ENCODE assay signal across 8 cellular contexts in genomic region chr1:220879090-220879508, GRCh38. TPM values are rescaled to one million over a fixed set of nuclear protein-coding genes. Genes with fewer than 3 reads are reported as not detected.
DNase-seq lines count a peak whose midpoint lies in the region; ATAC-seq, FAIRE-seq and TF ChIP-seq lines count a peak whose summit lies in the region.

A gene with protein sequence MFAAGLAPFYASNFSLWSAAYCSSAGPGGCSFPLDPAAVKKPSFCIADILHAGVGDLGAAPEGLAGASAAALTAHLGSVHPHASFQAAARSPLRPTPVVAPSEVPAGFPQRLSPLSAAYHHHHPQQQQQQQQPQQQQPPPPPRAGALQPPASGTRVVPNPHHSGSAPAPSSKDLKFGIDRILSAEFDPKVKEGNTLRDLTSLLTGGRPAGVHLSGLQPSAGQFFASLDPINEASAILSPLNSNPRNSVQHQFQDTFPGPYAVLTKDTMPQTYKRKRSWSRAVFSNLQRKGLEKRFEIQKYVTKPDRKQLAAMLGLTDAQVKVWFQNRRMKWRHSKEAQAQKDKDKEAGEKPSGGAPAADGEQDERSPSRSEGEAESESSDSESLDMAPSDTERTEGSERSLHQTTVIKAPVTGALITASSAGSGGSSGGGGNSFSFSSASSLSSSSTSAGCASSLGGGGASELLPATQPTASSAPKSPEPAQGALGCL (plus strand): TSS chr1:220879443. CDS start chr1:220879858, 415 bp downstream.

- POLR2A ChIA-PET in A549 (lab: Yijun Ruan, JAX): interaction anchor here (0.6 to 1.0 kb wide), 5 partner anchors 13 to 1576 kb away, joined by 3 to 4 read pairs (median 3); no protein-coding TSS in a partner anchor
- POLR2A ChIA-PET in activated naive CD8-positive, alpha-beta T cell treated with anti-CD3 and anti-CD28 coated beads, Interleukin-2, amount 10 ng/mL, durations not matched to agents 7 days and 5 days (lab: Charles Lee): no interaction called here

- peaks cover 77% of the 10 kb centered on the region for H3K27me3 Mint-ChIP-seq in activated naive CD8-positive, alpha-beta T cell treated with anti-CD3 and anti-CD28 coated beads, Interleukin-2, amount 10 ng/mL, durations not matched to agents 7 days and 5 days
- H3K27me3 Mint-ChIP-seq in glutamatergic neuron (ENCODE audit: unreplicated experiment): peaks cover 44% of the 10 kb centered on the region

- WGBS in A549 (ENCODE audit: missing lambda C conversion rate): under 1% methylated on average over 23 of the region's 24 CpGs

- H3K9me3 Mint-ChIP-seq in activated naive CD8-positive, alpha-beta T cell treated with anti-CD3 and anti-CD28 coated beads, Interleukin-2, amount 10 ng/mL, durations not matched to agents 7 days and 5 days: no peaks in the 10 kb centered on the region
- peaks cover 11% of the 10 kb centered on the region for H3K9me3 Mint-ChIP-seq in glutamatergic neuron (ENCODE audit: unreplicated experiment)

- H2AFZ ChIP-seq in neuron (ENCODE audit: low read depth, low read length): peak within 1 kb of the TSS; percentile 96

- H3K4me3 Mint-ChIP-seq in activated naive CD8-positive, alpha-beta T cell treated with anti-CD3 and anti-CD28 coated beads, Interleukin-2, amount 10 ng/mL, durations not matched to agents 7 days and 5 days: peak within 1 kb of the TSS; percentile 73
- H3K4me3 Mint-ChIP-seq in glutamatergic neuron (ENCODE audit: unreplicated experiment): peak within 1 kb of the TSS; percentile 76

- H3K36me3 ChIP-seq in neuron (ENCODE audit: insufficient read depth, low read length): no peaks in the 10 kb centered on the region

- no peak for FAIRE-seq in A549 (lab: Jason Lieb, UNC)

- TF ChIP-seq RAD21 in A549 (conservative IDR thresholded peaks at IDR 0.05 in 1 of 2, IDR thresholded peaks at IDR 0.05 in 1 of 2): no peak

- TF ChIP-seq CTCF in A549 (IDR thresholded peaks at IDR 0.05): no peak
- TF ChIP-seq CTCF in GM12875 (IDR thresholded peaks at IDR 0.05; ENCODE audit: borderline replicate concordance, insufficient read depth, low read depth, low read length): no peak
- no peak for TF ChIP-seq CTCF in glutamatergic neuron (IDR thresholded peaks at IDR 0.05; ENCODE audit: partially characterized antibody, unreplicated experiment)

- peak within 1 kb of the TSS; percentile 83 to 94 for H3K27ac ChIP-seq in A549

- ATAC-seq in A549 (peak; percentile 88 to 95), HG02678 (IDR thresholded peaks at IDR 0.05; ENCODE audit: unreplicated experiment) (peak; percentile 60)
- peak; percentile 49 for ATAC-seq in activated naive CD8-positive, alpha-beta T cell treated with anti-CD3 and anti-CD28 coated beads, Interleukin-2, amount 10 ng/mL, durations not matched to agents 7 days and 5 days (ENCODE audit: low read depth)

- H3K4me2 ChIP-seq in A549: peak within 1 kb of the TSS; percentile 88

- no peaks in the 10 kb centered on the region for H3K36me3 Mint-ChIP-seq in activated naive CD8-positive, alpha-beta T cell treated with anti-CD3 and anti-CD28 coated beads, Interleukin-2, amount 10 ng/mL, durations not matched to agents 7 days and 5 days
- no peaks in the 10 kb centered on the region for H3K36me3 Mint-ChIP-seq in glutamatergic neuron (ENCODE audit: unreplicated experiment)

- H3K9me3 ChIP-seq in A549 (no peaks in the 10 kb centered on the region), neuron (ENCODE audit: low read length) (no peaks in the 10 kb centered on the region)

- DNase-seq in A549 (ENCODE audit: low read depth in 1 of 2, low spot score in 1 of 2): peak; percentile 80 to 98
- DNase-seq in NCI-H460 (ENCODE audit: extremely low read depth, low read depth): peak; percentile 85
- no peak for DNase-seq in activated naive CD8-positive, alpha-beta T cell treated with anti-CD3 and anti-CD28 coated beads, Interleukin-2, amount 10 ng/mL, durations not matched to agents 7 days and 5 days
- DNase-seq in glutamatergic neuron: peak; percentile 38
- no peak for DNase-seq in NCI-H345 treated with DMSO at 0.1 percent for 48 hours (lab: John Stamatoyannopoulos, UW; ENCODE audit: unreplicated experiment)

- peaks cover 95% of the 10 kb centered on the region for H3K27me3 ChIP-seq in neuron (ENCODE audit: insufficient read depth, low read length)

- TF ChIP-seq POLR2A in A549 (IDR thresholded peaks at IDR 0.05; ENCODE audit: low read length): 0 out of 2 replicates have a peak, but pooled peaks have one; percentile 15

- TF ChIP-seq EP300 in A549 (IDR thresholded peaks at IDR 0.05): no peak

- CTCF ChIA-PET in A549 (lab: Yijun Ruan, JAX): interaction anchor here (0.7 to 2.3 kb wide), 2 partner anchors 40 to 323 kb away, joined by 5 to 16 read pairs; no protein-coding TSS in a partner anchor

- H3K4me3 ChIP-seq in A549 (peak within 1 kb of the TSS; percentile 73), GM12875 (ENCODE audit: low read depth, low read length) (peak within 1 kb of the TSS; percentile 47), neuron (ENCODE audit: low read length) (peak within 1 kb of the TSS; percentile 44)

- peaks cover 26% of the 10 kb centered on the region for H3K4me1 Mint-ChIP-seq in activated naive CD8-positive, alpha-beta T cell treated with anti-CD3 and anti-CD28 coated beads, Interleukin-2, amount 10 ng/mL, durations not matched to agents 7 days and 5 days
- H3K4me1 Mint-ChIP-seq in glutamatergic neuron (ENCODE audit: low read depth, unreplicated experiment): peaks cover 40% of the 10 kb centered on the region

- H3K4me1 ChIP-seq in A549 (peaks cover 34% of the 10 kb centered on the region), neuron (ENCODE audit: insufficient read depth, low read length) (peaks cover 15% of the 10 kb centered on the region)

- no peak within 1 kb of the TSS for H3K27ac Mint-ChIP-seq in activated naive CD8-positive, alpha-beta T cell treated with anti-CD3 and anti-CD28 coated beads, Interleukin-2, amount 10 ng/mL, durations not matched to agents 7 days and 5 days
- no peak within 1 kb of the TSS for H3K27ac Mint-ChIP-seq in glutamatergic neuron (ENCODE audit: unreplicated experiment)

TF ChIP-seq in A549, 52 proteins besides CTCF, POLR2A, EP300 and RAD21:
- no peak for TF ChIP-seq NPAS2 (CRISPR knock-in tag; IDR thresholded peaks at IDR 0.05; ENCODE audit: borderline replicate concordance)
- TF ChIP-seq, protein P1, sequence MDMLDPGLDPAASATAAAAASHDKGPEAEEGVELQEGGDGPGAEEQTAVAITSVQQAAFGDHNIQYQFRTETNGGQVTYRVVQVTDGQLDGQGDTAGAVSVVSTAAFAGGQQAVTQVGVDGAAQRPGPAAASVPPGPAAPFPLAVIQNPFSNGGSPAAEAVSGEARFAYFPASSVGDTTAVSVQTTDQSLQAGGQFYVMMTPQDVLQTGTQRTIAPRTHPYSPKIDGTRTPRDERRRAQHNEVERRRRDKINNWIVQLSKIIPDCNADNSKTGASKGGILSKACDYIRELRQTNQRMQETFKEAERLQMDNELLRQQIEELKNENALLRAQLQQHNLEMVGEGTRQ (IDR thresholded peaks at IDR 0.05): 0 out of 2 replicates have a peak, but pooled peaks have one; percentile 4
- TF ChIP-seq, protein P2, sequence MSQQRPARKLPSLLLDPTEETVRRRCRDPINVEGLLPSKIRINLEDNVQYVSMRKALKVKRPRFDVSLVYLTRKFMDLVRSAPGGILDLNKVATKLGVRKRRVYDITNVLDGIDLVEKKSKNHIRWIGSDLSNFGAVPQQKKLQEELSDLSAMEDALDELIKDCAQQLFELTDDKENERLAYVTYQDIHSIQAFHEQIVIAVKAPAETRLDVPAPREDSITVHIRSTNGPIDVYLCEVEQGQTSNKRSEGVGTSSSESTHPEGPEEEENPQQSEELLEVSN (IDR thresholded peaks at IDR 0.05; ENCODE audit: borderline replicate concordance, low read depth): peak; percentile 50; the same call in 1 of the 2 replicates
- TF ChIP-seq RNF2 (IDR thresholded peaks at IDR 0.05; ENCODE audit: borderline replicate concordance, low read depth): 0 out of 2 replicates have a peak, but pooled peaks have one; percentile 23
- TF ChIP-seq ZSCAN20 (CRISPR knock-in tag; IDR thresholded peaks at IDR 0.05): no peak
- no peak for TF ChIP-seq HOXB5 (CRISPR knock-in tag; IDR thresholded peaks at IDR 0.05)
- peak; percentile 52; the same call in 1 of the 2 replicates for TF ChIP-seq MYC (IDR thresholded peaks at IDR 0.05; ENCODE audit: borderline replicate concordance, low read length)
- no peak for TF ChIP-seq HOXA7 (CRISPR knock-in tag; IDR thresholded peaks at IDR 0.05)
- peak; percentile 69 for TF ChIP-seq MAX (IDR thresholded peaks at IDR 0.05)

RNA-seq across cellular contexts. Expression of the gene that starts here (rescaled TPM):
- polyA plus RNA-seq in A549 (2011; rRNA removed): 0.70 and 0.86 TPM in 2 replicates
- 1.4 and 1.6 TPM in 2 replicates for polyA plus RNA-seq in A549 (2012; cell fraction: cytosol; rRNA removed)
- 2.8 and 2.9 TPM in 2 replicates for polyA plus RNA-seq in A549 (2012; cell fraction: nucleus; rRNA removed)
- 4.8 to 5.6 TPM (median 4.9 TPM) in 3 replicates for polyA plus RNA-seq in A549 (2017; fragmentation: RNase III; extraction: RNeasy Plus Mini Kit Qiagen cat#74134 plus additional on column Dnase treatment)
- 0.73 and 0.79 TPM in 2 replicates for polyA minus RNA-seq in A549 (2011; rRNA and poly(A)+ RNA removed)
- total RNA-seq in NCI-H460 (2014; rRNA removed; shearing (Covaris generic)): 0.42 and 2.1 TPM in 2 replicates
- 0.46 and 0.61 TPM in 2 replicates for polyA plus RNA-seq in NCI-H460 (2014; cell fraction: nucleus; rRNA removed)
- total RNA-seq in activated naive CD8-positive, alpha-beta T cell treated with anti-CD3 and anti-CD28 coated beads, Interleukin-2, amount 10 ng/mL, durations not matched to agents 7 days and 5 days: under 1 TPM; 0.28 to 0.43 TPM
- total RNA-seq in glutamatergic neuron (ENCODE audit: unreplicated experiment): 0.56 TPM

Comparison
In these comparisons a context has a peak if more than half of its experiments do, and no peak if none do; other contexts are left out.
1. Peak in ATAC-seq in activated naive CD8-positive, alpha-beta T cell treated with anti-CD3 and anti-CD28 coated beads, Interleukin-2, amount 10 ng/mL, durations not matched to agents 7 days and 5 days; RNA of the gene not detected or under 1 TPM.
2. Peak in DNase-seq in glutamatergic neuron; RNA of the gene not detected or under 1 TPM.
3. DNase-seq: peak in A549 (2 of 2) and NCI-H460 (single experiment); none in activated naive CD8-positive, alpha-beta T cell treated with anti-CD3 and anti-CD28 coated beads, Interleukin-2, amount 10 ng/mL, durations not matched to agents 7 days and 5 days (single experiment) and NCI-H345 treated with DMSO at 0.1 percent for 48 hours (single experiment).
4. Peak in every context shown above with its lines, with median percentiles within 50 percentile points of each other: ATAC-seq and H3K4me3 ChIP-seq.